ENCODE assay signal across 8 cellular contexts in the genomic region with DNA sequence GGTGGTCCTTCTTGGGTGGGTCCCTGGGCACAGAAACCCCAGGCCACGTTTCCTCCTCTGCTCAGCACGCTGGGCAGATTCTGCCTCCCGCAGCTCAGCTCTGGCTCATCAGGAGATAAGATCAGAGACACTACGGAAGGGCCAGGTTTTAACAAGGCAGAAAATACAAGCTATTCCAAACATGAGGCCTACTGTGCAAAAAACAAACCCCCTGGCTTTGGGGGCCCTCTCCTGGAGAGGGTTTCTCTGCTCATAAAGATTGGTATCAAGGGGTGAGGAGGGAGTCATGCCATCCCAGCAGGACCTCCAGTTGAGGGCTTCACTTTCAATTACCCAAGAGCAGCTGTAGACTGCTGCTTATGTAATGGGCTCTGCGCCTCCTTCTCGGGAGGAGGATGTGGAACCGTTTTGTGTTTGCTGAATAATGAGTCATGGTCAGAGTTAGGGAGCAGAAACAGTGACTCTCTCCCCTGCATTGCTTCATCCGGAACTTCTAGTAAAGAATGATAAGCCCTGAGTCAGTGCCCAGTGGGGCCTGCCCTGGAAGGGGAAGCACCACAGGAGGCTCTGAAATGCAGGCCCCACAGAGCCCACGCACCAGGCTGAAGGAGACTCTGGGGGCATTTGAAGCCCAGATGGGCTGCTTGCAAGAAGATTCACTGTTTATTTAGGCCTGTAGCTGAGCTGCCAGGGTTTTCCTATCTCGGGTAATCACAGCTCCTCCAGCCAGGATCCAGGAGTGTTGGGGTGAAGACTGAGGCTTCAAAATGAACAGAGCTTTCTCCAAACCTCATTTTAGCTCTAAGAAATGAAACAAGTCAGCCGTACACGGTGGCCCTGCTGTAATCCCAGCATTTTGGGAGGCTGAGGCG.
DNase-seq lines count a peak whose midpoint lies in the region; ATAC-seq and TF ChIP-seq lines count a peak whose summit lies in the region.

No MANE protein-coding gene starts in this region.

- TF ChIP-seq POLR2A in adrenal gland (IDR thresholded peaks at IDR 0.05), result peak; percentile 39 to 93

- peak overlapping the region; percentile 78 to 93 (median 90) for H3K27ac ChIP-seq in adrenal gland
- peak overlapping the region; percentile 64 for H3K27ac ChIP-seq in psoas muscle
- no peak overlapping the region for H3K27ac ChIP-seq in CD4-positive, alpha-beta memory T cell (ENCODE audit: low read depth, low read length)

- H3K27me3 ChIP-seq in adrenal gland (no peaks in the 10 kb centered on the region), psoas muscle (ENCODE audit: insufficient read depth in 3 of 3, low read length in 2 of 3) (no peaks in the 10 kb centered on the region)
- H3K27me3 ChIP-seq in CD4-positive, alpha-beta memory T cell (ENCODE audit: insufficient read depth, low read length), result no peaks in the 10 kb centered on the region

- peaks cover 0 to 9% (median 6%) of the 10 kb centered on the region in 4 donors for H3K4me1 Mint-ChIP-seq in CD4-positive, alpha-beta memory T cell

- H3K27me3 Mint-ChIP-seq in CD4-positive, alpha-beta memory T cell, result peaks cover 0 to 7% of the 10 kb centered on the region in 2 donors

- H3K4me1 ChIP-seq in adrenal gland (replicated peaks in 1 of 2) (peaks cover 6 to 35% of the 10 kb centered on the region in 2 donors), psoas muscle (peaks cover 26% of the 10 kb centered on the region)
- H3K4me1 ChIP-seq in CD4-positive, alpha-beta memory T cell (ENCODE audit: insufficient read depth, low read length), result no peaks in the 10 kb centered on the region

- DNase-seq in stimulated activated naive CD4-positive, alpha-beta T cell treated with Interleukin-2 at 50 U/mL for 16 hours (lab: John Stamatoyannopoulos, UW), result peak; percentile 28
- no peak for DNase-seq in stimulated activated naive CD4-positive, alpha-beta T cell (lab: John Stamatoyannopoulos, UW)
- DNase-seq in NCI-H69 (lab: John Stamatoyannopoulos, UW) (peak; percentile 23), adrenal gland (peak; percentile 79 to 95 (median 92)), left cardiac atrium (peak; percentile 89), psoas muscle (peak; percentile 85 to 86)
- DNase-seq in CD4-positive, alpha-beta memory T cell, result no peak

- WGBS in adrenal gland, 4 donors, result 29 to 36% (median 32%) methylated on average over 11 to 13 of the region's 13 CpGs
- 51 to 58% (median 56%) methylated on average over 13 of the region's 13 CpGs for WGBS in psoas muscle, 3 donors

- no peak overlapping the region for H3K4me3 Mint-ChIP-seq in CD4-positive, alpha-beta memory T cell

- no peak overlapping the region for H3K27ac Mint-ChIP-seq in CD4-positive, alpha-beta memory T cell

- POLR2A ChIA-PET in CD4-positive, alpha-beta memory T cell (lab: Charles Lee; ENCODE audit: partially characterized antibody), result no interaction called here

- TF ChIP-seq CTCF in adrenal gland (IDR thresholded peaks at IDR 0.05) (no peak), psoas muscle (IDR thresholded peaks at IDR 0.05) (no peak)

- H3K9me3 ChIP-seq in adrenal gland (replicated peaks in 1 of 3) (no peaks in the 10 kb centered on the region), psoas muscle (no peaks in the 10 kb centered on the region)
- H3K9me3 ChIP-seq in CD4-positive, alpha-beta memory T cell (ENCODE audit: control insufficient read depth in 1 of 2, low read length in 2 of 2), result no peaks in the 10 kb centered on the region

- peak; percentile 97 for ATAC-seq in HG02840 (IDR thresholded peaks at IDR 0.05; ENCODE audit: low FRiP score, unreplicated experiment)
- peak; percentile 93 to 97 for ATAC-seq in left cardiac atrium
- ATAC-seq in psoas muscle, result peak; percentile 79 to 96 (median 91)

- CTCF ChIA-PET in CD4-positive, alpha-beta memory T cell (lab: Charles Lee; ENCODE audit: partially characterized antibody), result no interaction called here

- H3K36me3 ChIP-seq in adrenal gland (replicated peaks in 1 of 2) (no peaks in the 10 kb centered on the region), psoas muscle (ENCODE audit: insufficient read depth in 1 of 2, low read depth in 1 of 2) (no peaks in the 10 kb centered on the region)
- H3K36me3 ChIP-seq in CD4-positive, alpha-beta memory T cell (ENCODE audit: insufficient read depth, low read length), result no peaks in the 10 kb centered on the region

- intact Hi-C loops in adrenal gland (cut with DNase I), result loop anchor here in 1 of 2 donors (10.0 kb wide), 1 partner anchor 150 kb away; a partner anchor contains a TSS
- intact Hi-C loops in left cardiac atrium (cut with DNase I), result no loop called here
- intact Hi-C loops in psoas muscle (cut with DNase I), result no loop called here
- intact Hi-C loops in CD4-positive, alpha-beta memory T cell (cut with micrococcal nuclease), result no loop called here

- H3K36me3 Mint-ChIP-seq in CD4-positive, alpha-beta memory T cell, result no peaks in the 10 kb centered on the region

- no peaks in the 10 kb centered on the region for H3K9me3 Mint-ChIP-seq in CD4-positive, alpha-beta memory T cell

- H3K4me3 ChIP-seq in adrenal gland (no peak overlapping the region), psoas muscle (no peak overlapping the region)
- no peak overlapping the region for H3K4me3 ChIP-seq in CD4-positive, alpha-beta memory T cell (ENCODE audit: low read length in 2 of 2)

Comparison
In these comparisons a context has a peak if more than half of its experiments do, and no peak if none do; other contexts are left out.
1. DNase-seq: peak in stimulated activated naive CD4-positive, alpha-beta T cell treated with Interleukin-2 at 50 U/mL for 16 hours (single experiment), NCI-H69 (single experiment), adrenal gland (7 of 7), left cardiac atrium (single experiment) and psoas muscle (2 of 2); none in stimulated activated naive CD4-positive, alpha-beta T cell (0 of 6) and CD4-positive, alpha-beta memory T cell (0 of 5).
2. Peak in every context shown above with its lines, with median percentiles within 50 percentile points of each other: ATAC-seq.